In the genomic region with DNA sequence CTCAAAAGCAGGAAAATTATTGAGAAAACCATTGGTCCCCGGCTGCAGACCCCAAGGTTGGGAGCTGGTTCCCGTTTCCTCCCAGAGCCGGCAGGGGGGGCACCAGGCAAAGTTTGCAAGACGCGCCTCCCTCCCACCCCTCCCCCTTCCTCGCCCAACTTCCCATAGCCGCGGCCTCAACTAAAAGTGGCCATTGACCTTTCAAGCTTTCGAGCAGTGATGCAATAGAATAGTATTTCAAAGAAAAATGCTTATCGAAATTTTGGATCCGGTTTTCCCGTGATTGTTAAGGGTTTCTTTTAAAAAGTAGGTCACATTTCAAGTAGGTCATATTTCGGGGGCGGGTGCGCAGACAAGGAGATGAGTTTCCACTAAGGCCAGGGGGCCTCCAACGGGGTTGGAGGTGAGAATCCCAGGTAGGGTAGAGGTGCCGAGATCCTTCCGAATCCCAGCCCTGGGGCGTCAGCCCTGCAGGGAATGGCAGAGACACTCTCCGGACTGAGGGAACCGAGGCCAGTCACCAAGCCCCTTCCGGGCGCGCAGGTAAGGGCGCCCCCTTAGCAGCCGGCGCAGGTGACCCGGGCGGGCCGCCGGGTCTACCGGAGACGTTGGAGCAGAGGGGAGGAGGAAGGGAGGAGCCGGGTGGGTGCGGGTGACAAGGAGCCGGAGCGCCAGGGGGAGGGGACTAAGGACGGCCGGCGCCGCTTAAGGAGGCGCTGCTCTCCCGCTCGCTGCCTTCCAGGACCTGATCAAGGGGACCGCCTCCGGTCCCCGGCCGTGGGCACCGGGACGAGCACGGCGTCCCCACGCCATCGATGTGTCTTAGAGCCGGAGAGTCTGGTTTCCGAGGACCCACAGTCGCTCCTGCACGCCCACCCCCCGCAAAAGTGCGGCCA, we compare ENCODE assay signal across 1 cellular context.
TF ChIP-seq lines count a peak whose summit lies in the region.

No MANE protein-coding gene starts in this region.

TF ChIP-seq in K562, 482 proteins besides CTCF, POLR2A, EP300 and RAD21 (continued from another document and continues in another):
- TF ChIP-seq, protein P1, sequence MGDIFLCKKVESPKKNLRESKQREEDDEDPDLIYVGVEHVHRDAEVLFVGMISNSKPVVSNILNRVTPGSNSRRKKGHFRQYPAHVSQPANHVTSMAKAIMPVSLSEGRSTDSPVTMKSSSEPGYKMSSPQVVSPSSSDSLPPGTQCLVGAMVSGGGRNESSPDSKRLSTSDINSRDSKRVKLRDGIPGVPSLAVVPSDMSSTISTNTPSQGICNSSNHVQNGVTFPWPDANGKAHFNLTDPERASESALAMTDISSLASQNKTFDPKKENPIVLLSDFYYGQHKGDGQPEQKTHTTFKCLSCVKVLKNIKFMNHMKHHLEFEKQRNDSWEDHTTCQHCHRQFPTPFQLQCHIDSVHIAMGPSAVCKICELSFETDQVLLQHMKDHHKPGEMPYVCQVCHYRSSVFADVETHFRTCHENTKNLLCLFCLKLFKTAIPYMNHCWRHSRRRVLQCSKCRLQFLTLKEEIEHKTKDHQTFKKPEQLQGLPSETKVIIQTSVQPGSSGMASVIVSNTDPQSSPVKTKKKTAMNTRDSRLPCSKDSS (IDR thresholded peaks at IDR 0.05; ENCODE audit: low read depth, partially characterized antibody), result no peak
- TF ChIP-seq NCOA6 (IDR thresholded peaks at IDR 0.05) (no peak), POLR2H (tag; IDR thresholded peaks at IDR 0.05; ENCODE audit: low read depth) (peak; percentile 70), ZNF77 (CRISPR knock-in tag; IDR thresholded peaks at IDR 0.05) (no peak), EGR1 (conservative IDR thresholded peaks at IDR 0.05) (peak; percentile 48; the same call in 1 of the 2 replicates), TRIM28 (IDR thresholded peaks at IDR 0.05) (no peak), BMI1 (IDR thresholded peaks at IDR 0.05; ENCODE audit: low read length) (no peak; the same call in 1 of the 2 replicates), HDAC1 (IDR thresholded peaks at IDR 0.05) (no peak; a peak in 2 of 4 replicates), ZNF699 (CRISPR knock-in tag; IDR thresholded peaks at IDR 0.05; ENCODE audit: insufficient replicate concordance) (no peak), ATF7 (IDR thresholded peaks at IDR 0.05) (peak; percentile 78), LCOR (CRISPR knock-in tag; IDR thresholded peaks at IDR 0.05) (0 out of 2 replicates have a peak, but pooled peaks have one; percentile 48), TFAM (CRISPR knock-in tag; conservative IDR thresholded peaks at IDR 0.05) (no peak), ZNF174 (CRISPR knock-in tag; IDR thresholded peaks at IDR 0.05) (no peak), ZHX1 (conservative IDR thresholded peaks at IDR 0.05; ENCODE audit: low read length) (no peak), DDX20 (tag; IDR thresholded peaks at IDR 0.05; ENCODE audit: low read depth) (no peak), CLOCK (CRISPR knock-in tag; IDR thresholded peaks at IDR 0.05; ENCODE audit: borderline replicate concordance) (no peak), TCFL5 (CRISPR knock-in tag; conservative IDR thresholded peaks at IDR 0.05) (no peak), HDAC3 (IDR thresholded peaks at IDR 0.05; ENCODE audit: borderline replicate concordance, partially characterized antibody) (peak; percentile 86), HNRNPH1 (optimal IDR thresholded peaks at IDR 0.05; ENCODE audit: low read depth, low read length) (no peak), ARID3A (IDR thresholded peaks at IDR 0.05; ENCODE audit: borderline replicate concordance, low read depth, low read length) (0 out of 2 replicates have a peak, but pooled peaks have one; percentile 22), BRD4 (IDR thresholded peaks at IDR 0.05) (peak; percentile 35; the same call in 1 of the 2 replicates), MXD1 (CRISPR knock-in tag; IDR thresholded peaks at IDR 0.05; ENCODE audit: borderline replicate concordance, poor library complexity, severe bottlenecking) (no peak), SMARCB1 (IDR thresholded peaks at IDR 0.05; ENCODE audit: insufficient read length, low read depth) (no peak), ZNF785 (CRISPR knock-in tag; IDR thresholded peaks at IDR 0.05) (no peak), PHTF2 (CRISPR knock-in tag; IDR thresholded peaks at IDR 0.05) (no peak), XRCC3 (IDR thresholded peaks at IDR 0.05) (no peak), NCOA4 (IDR thresholded peaks at IDR 0.05; ENCODE audit: partially characterized antibody) (no peak), BCL6 (CRISPR knock-in tag; IDR thresholded peaks at IDR 0.05) (no peak), KDM2B (CRISPR knock-in tag; IDR thresholded peaks at IDR 0.05) (no peak), ELK3 (CRISPR knock-in tag; IDR thresholded peaks at IDR 0.05) (no peak), ZNF707 (CRISPR knock-in tag; conservative IDR thresholded peaks at IDR 0.05) (no peak), EHMT2 (IDR thresholded peaks at IDR 0.05) (no peak), E2F6 (IDR thresholded peaks at IDR 0.05; ENCODE audit: borderline replicate concordance in 1 of 2, extremely low read depth in 1 of 2, insufficient read depth in 1 of 2, insufficient read length in 1 of 2, low read depth in 1 of 2, low read length in 1 of 2, poor library complexity in 1 of 2, severe bottlenecking in 1 of 2) (peak in 1 of 2 experiments; percentile 55), MCM5 (IDR thresholded peaks at IDR 0.05; ENCODE audit: low read depth) (no peak), TOE1 (IDR thresholded peaks at IDR 0.05; ENCODE audit: borderline replicate concordance) (no peak; the same call in 1 of the 2 replicates), TOE1 (CRISPR knock-in tag; IDR thresholded peaks at IDR 0.05; ENCODE audit: borderline replicate concordance, low read depth) (no peak), ZNF224 (CRISPR knock-in tag; IDR thresholded peaks at IDR 0.05) (no peak), KLF1 (tag; IDR thresholded peaks at IDR 0.05) (no peak), HMGN3 (IDR thresholded peaks at IDR 0.05; ENCODE audit: borderline replicate concordance, extremely low read depth, insufficient read length, low read depth, low read length) (no peak), GATA2 (CRISPR knock-in tag; IDR thresholded peaks at IDR 0.05) (no peak), ATF3 (IDR thresholded peaks at IDR 0.05) (peak; percentile 97), ATF3 (CRISPR knock-in tag; conservative IDR thresholded peaks at IDR 0.05) (0 out of 2 replicates have a peak, but pooled peaks have one; percentile 57)
- TF ChIP-seq, protein P2, sequence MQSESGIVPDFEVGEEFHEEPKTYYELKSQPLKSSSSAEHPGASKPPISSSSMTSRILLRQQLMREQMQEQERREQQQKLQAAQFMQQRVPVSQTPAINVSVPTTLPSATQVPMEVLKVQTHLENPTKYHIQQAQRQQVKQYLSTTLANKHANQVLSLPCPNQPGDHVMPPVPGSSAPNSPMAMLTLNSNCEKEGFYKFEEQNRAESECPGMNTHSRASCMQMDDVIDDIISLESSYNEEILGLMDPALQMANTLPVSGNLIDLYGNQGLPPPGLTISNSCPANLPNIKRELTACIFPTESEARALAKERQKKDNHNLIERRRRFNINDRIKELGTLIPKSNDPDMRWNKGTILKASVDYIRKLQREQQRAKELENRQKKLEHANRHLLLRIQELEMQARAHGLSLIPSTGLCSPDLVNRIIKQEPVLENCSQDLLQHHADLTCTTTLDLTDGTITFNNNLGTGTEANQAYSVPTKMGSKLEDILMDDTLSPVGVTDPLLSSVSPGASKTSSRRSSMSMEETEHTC (IDR thresholded peaks at IDR 0.05), result no peak; the same call in 1 of the 2 replicates
- TF ChIP-seq, protein P3, sequence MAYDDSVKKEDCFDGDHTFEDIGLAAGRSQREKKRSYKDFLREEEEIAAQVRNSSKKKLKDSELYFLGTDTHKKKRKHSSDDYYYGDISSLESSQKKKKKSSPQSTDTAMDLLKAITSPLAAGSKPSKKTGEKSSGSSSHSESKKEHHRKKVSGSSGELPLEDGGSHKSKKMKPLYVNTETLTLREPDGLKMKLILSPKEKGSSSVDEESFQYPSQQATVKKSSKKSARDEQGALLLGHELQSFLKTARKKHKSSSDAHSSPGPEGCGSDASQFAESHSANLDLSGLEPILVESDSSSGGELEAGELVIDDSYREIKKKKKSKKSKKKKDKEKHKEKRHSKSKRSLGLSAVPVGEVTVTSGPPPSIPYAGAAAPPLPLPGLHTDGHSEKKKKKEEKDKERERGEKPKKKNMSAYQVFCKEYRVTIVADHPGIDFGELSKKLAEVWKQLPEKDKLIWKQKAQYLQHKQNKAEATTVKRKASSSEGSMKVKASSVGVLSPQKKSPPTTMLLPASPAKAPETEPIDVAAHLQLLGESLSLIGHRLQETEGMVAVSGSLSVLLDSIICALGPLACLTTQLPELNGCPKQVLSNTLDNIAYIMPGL (CRISPR knock-in tag; IDR thresholded peaks at IDR 0.05), result no peak
- TF ChIP-seq, protein P4, sequence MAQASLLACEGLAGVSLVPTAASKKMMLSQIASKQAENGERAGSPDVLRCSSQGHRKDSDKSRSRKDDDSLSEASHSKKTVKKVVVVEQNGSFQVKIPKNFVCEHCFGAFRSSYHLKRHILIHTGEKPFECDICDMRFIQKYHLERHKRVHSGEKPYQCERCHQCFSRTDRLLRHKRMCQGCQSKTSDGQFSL (CRISPR knock-in tag; IDR thresholded peaks at IDR 0.05), result no peak
- TF ChIP-seq, protein P4 (tag; IDR thresholded peaks at IDR 0.05), result no peak
